In the genomic region with DNA sequence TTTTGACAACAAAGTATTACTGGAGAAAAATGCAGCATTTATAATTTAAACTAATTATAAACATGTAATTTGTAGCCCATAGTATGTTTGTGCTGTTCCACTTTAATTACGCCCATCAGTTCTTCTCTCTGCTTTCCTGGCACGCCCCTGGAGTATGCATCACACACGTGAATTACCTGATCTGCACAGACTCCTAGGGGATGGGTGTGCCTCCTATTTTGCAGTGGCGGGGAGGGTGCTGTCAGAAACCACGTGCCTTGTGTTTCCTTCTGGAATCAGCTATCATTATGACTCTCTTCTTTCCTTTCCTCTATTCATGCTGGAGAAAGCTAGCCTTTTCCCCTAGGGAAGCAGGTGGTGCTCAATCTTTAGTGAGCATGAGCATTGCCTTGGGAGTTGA, we compare ENCODE assay signal across 17 cellular contexts.
"Had no signal": no experiment of that assay in that cellular context is flagged by ENCODE, and none has a peak within 500 bp of the region (broad histone marks: within the 10 kb centered on the region; RNA-seq: fewer than 3 reads in every experiment).

No MANE protein-coding gene starts in this region.

- H3K9me3 ChIP-seq: esophagus muscularis mucosa, right atrium auricular region had no signal

- H3K4me1 Mint-ChIP-seq: activated naive CD8-positive, alpha-beta T cell treated with anti-CD3 and anti-CD28 coated beads, Interleukin-2, amount 50 U/mL, for 24 hours; activated T-helper 17 cell treated with anti-CD3 and anti-CD28 coated beads, Interleukin-2, amount 50 U/mL, for 72 hours had no signal

- H3K36me3 Mint-ChIP-seq: natural killer cell treated with Interleukin-12 subunit alpha and Interleukin-12 subunit beta and Interleukin-15 and Interleukin-18, amount 100 ng/mL, for 72 hours had no signal

- H3K4me3 ChIP-seq: esophagus muscularis mucosa, hepatocyte, right atrium auricular region, smooth muscle cell had no signal

- H3K27me3 Mint-ChIP-seq: activated naive CD8-positive, alpha-beta T cell treated with anti-CD3 and anti-CD28 coated beads, Interleukin-2, amount 50 U/mL, for 24 hours; activated T-helper 17 cell treated with anti-CD3 and anti-CD28 coated beads, Interleukin-2, amount 50 U/mL, for 72 hours; natural killer cell treated with Interleukin-12 subunit alpha and Interleukin-12 subunit beta and Interleukin-15 and Interleukin-18, amount 100 ng/mL, for 72 hours; progenitor cell of endocrine pancreas had no signal

- H3K36me3 ChIP-seq: esophagus muscularis mucosa, right atrium auricular region, WERI-Rb-1 had no signal

- DNase-seq: activated CD4-positive, alpha-beta T cell treated with anti-CD3 and anti-CD28 coated beads, Interleukin-2, amount 50 U/mL, for 48 hours; activated naive CD4-positive, alpha-beta T cell treated with anti-CD3 and anti-CD28 coated beads for 36 hours; activated naive CD8-positive, alpha-beta T cell treated with anti-CD3 and anti-CD28 coated beads, Interleukin-2, amount 50 U/mL, for 24 hours; kidney; left ventricle myocardium superior; mesendoderm; occipital lobe; stimulated activated naive CD8-positive, alpha-beta T cell treated with anti-CD3 and anti-CD28 coated beads, Interleukin-15, Interleukin-2, amounts not matched to agents 100 U/mL and 50 U/mL, for 24 hours; trophoblast cell; WERI-Rb-1 had no signal

- H3K4me3 Mint-ChIP-seq: activated naive CD4-positive, alpha-beta T cell treated with anti-CD3 and anti-CD28 coated beads for 36 hours; activated naive CD8-positive, alpha-beta T cell treated with anti-CD3 and anti-CD28 coated beads, Interleukin-2, amount 50 U/mL, for 24 hours; activated T-helper 17 cell treated with anti-CD3 and anti-CD28 coated beads, Interleukin-2, amount 50 U/mL, for 72 hours; natural killer cell treated with Interleukin-12 subunit alpha and Interleukin-12 subunit beta and Interleukin-15 and Interleukin-18, amount 100 ng/mL, for 72 hours had no signal

- H3K9me3 Mint-ChIP-seq: activated naive CD4-positive, alpha-beta T cell treated with anti-CD3 and anti-CD28 coated beads for 36 hours; activated naive CD8-positive, alpha-beta T cell treated with anti-CD3 and anti-CD28 coated beads, Interleukin-2, amount 50 U/mL, for 24 hours; activated T-helper 17 cell treated with anti-CD3 and anti-CD28 coated beads, Interleukin-2, amount 50 U/mL, for 72 hours; natural killer cell treated with Interleukin-12 subunit alpha and Interleukin-12 subunit beta and Interleukin-15 and Interleukin-18, amount 100 ng/mL, for 72 hours had no signal

- H3K27ac Mint-ChIP-seq: activated naive CD4-positive, alpha-beta T cell treated with anti-CD3 and anti-CD28 coated beads for 36 hours; activated naive CD8-positive, alpha-beta T cell treated with anti-CD3 and anti-CD28 coated beads, Interleukin-2, amount 50 U/mL, for 24 hours; activated T-helper 17 cell treated with anti-CD3 and anti-CD28 coated beads, Interleukin-2, amount 50 U/mL, for 72 hours; natural killer cell treated with Interleukin-12 subunit alpha and Interleukin-12 subunit beta and Interleukin-15 and Interleukin-18, amount 100 ng/mL, for 72 hours; progenitor cell of endocrine pancreas had no signal

- ATAC-seq: activated naive CD8-positive, alpha-beta T cell treated with anti-CD3 and anti-CD28 coated beads, Interleukin-2, amount 50 U/mL, for 24 hours; activated T-helper 17 cell treated with anti-CD3 and anti-CD28 coated beads, Interleukin-2, amount 50 U/mL, for 72 hours; left ventricle myocardium superior; natural killer cell treated with Interleukin-12 subunit alpha and Interleukin-12 subunit beta and Interleukin-15 and Interleukin-18, amount 100 ng/mL, for 72 hours; stimulated activated naive CD8-positive, alpha-beta T cell treated with anti-CD3 and anti-CD28 coated beads, Interleukin-15, Interleukin-2, amounts not matched to agents 100 U/mL and 50 U/mL, for 24 hours had no signal

- H3K27ac ChIP-seq: esophagus muscularis mucosa, hepatocyte, right atrium auricular region, WERI-Rb-1 had no signal

- H3K27me3 ChIP-seq: esophagus muscularis mucosa, hepatocyte, right atrium auricular region had no signal
